2 cellular contexts compared by ENCODE assay signal in the genomic region with DNA sequence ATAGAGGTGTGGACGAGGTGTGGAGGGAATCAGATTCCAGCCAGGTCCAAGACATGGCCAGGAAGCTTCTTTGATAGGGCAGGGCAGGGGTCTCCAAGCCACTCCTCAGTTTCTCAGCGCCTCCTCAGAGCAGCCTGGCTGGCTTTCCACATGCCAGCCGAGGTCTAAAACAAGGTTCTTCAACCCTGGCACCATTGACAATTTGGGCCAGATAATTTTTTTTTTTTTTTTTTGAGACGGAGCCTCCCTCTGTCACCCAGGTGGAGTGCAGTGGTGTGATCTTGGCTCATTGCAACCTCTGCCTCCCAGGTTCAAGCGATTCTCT.
A peak's percentile ranks its signal among the peaks of the same experiment; 100 is the strongest.
TF ChIP-seq lines count a peak whose summit lies in the region.

No MANE protein-coding gene starts in this region.

TF ChIP-seq in HCT116, 20 proteins besides CTCF, POLR2A, EP300 and RAD21:
- TF ChIP-seq CEBPB (IDR thresholded peaks at IDR 0.05; ENCODE audit: low read depth) (no peak), SRF (IDR thresholded peaks at IDR 0.05; ENCODE audit: low read depth) (no peak), FOSL1 (IDR thresholded peaks at IDR 0.05; ENCODE audit: low read depth) (no peak), EZH2phosphoT487 (IDR thresholded peaks at IDR 0.05; ENCODE audit: borderline replicate concordance) (no peak)
- TF ChIP-seq, protein P1, sequence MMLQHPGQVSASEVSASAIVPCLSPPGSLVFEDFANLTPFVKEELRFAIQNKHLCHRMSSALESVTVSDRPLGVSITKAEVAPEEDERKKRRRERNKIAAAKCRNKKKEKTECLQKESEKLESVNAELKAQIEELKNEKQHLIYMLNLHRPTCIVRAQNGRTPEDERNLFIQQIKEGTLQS (IDR thresholded peaks at IDR 0.05): no peak

TF ChIP-seq in SK-N-SH, 30 proteins besides CTCF, POLR2A, EP300 and RAD21:
- TF ChIP-seq, protein P2, sequence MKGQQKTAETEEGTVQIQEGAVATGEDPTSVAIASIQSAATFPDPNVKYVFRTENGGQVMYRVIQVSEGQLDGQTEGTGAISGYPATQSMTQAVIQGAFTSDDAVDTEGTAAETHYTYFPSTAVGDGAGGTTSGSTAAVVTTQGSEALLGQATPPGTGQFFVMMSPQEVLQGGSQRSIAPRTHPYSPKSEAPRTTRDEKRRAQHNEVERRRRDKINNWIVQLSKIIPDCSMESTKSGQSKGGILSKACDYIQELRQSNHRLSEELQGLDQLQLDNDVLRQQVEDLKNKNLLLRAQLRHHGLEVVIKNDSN (IDR thresholded peaks at IDR 0.05; ENCODE audit: borderline replicate concordance, low read depth): no peak
- TF ChIP-seq, protein P3, sequence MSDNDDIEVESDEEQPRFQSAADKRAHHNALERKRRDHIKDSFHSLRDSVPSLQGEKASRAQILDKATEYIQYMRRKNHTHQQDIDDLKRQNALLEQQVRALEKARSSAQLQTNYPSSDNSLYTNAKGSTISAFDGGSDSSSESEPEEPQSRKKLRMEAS (IDR thresholded peaks at IDR 0.05; ENCODE audit: low read depth): peak; percentile 6; the same call in 1 of the 2 replicates
